26 cellular contexts compared by ENCODE assay signal in the genomic region with DNA sequence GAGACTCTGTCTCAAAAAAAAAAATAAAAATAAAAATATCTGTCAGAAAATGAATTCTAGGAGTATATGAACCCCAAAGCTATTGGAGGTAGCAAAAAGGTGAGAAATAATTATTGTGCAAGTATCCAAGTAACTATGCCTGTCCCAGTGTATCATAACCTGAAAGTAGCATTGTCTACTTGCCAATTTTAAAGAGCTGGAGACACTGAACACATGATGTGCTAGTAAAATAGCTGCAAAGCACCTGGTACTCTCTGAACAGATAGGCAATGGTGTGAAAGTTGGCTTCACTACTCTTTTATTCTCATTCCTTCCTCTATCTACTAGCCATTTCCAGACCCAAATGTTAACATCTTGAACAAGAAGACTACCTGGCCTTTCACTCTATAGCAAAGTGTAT.
DNase-seq lines count a peak whose midpoint lies in the region; ATAC-seq, FAIRE-seq and TF ChIP-seq lines count a peak whose summit lies in the region.
"Had no signal": no experiment of that assay in that cellular context is flagged by ENCODE, and none has a peak within 500 bp of the region (broad histone marks: within the 10 kb centered on the region; RNA-seq: fewer than 3 reads in every experiment).

No MANE protein-coding gene starts in this region.

- H3K27ac Mint-ChIP-seq in activated CD8-positive, alpha-beta T cell treated with anti-CD3 and anti-CD28 coated beads for 36 hours = peak overlapping the region; percentile 52
- H3K27ac Mint-ChIP-seq in activated CD8-positive, alpha-beta T cell treated with anti-CD3 and anti-CD28 coated beads, Interleukin-2, amount 10 ng/mL, durations not matched to agents 7 days and 5 days = no peak overlapping the region
- peak overlapping the region; percentile 87 for H3K27ac Mint-ChIP-seq in CD4-positive, alpha-beta T cell
- peak overlapping the region; percentile 44 to 79 for H3K27ac Mint-ChIP-seq in T-cell
- peak overlapping the region; percentile 63 to 96 (median 86) for H3K27ac Mint-ChIP-seq in naive B cell
- H3K27ac Mint-ChIP-seq: H9, HFFc6, IgD-negative memory B cell had no signal

- H3K27ac ChIP-seq in CD4-positive, alpha-beta T cell (ENCODE audit: low read depth, low read length) = no peak overlapping the region
- H3K27ac ChIP-seq in aorta (ENCODE audit: low read depth in 1 of 2, low read length in 2 of 2) = no peak overlapping the region
- H3K27ac ChIP-seq: 22Rv1; BLaER1 treated with 17β-estradiol and CSF1 and Interleukin-3, amounts not matched to agents 10 nM and 100 nM; GM23248; PC-9; RWPE1 had no signal

- no peak for TF ChIP-seq CTCF in activated CD8-positive, alpha-beta T cell treated with anti-CD3 and anti-CD28 coated beads for 36 hours (IDR thresholded peaks at IDR 0.05)
- no peak for TF ChIP-seq CTCF in CD4-positive, alpha-beta T cell (IDR thresholded peaks at IDR 0.05)
- TF ChIP-seq CTCF in D721Med (IDR thresholded peaks at IDR 0.05; ENCODE audit: insufficient read depth, missing control alignments) = no peak

- intact Hi-C loops in activated CD8-positive, alpha-beta T cell treated with anti-CD3 and anti-CD28 coated beads for 36 hours (cut with micrococcal nuclease) = no loop called here
- intact Hi-C loops in CD4-positive, alpha-beta T cell (cut with DNase I, micrococcal nuclease) = loop anchor here in 1 of 2 experiments (10.0 kb wide), 1 partner anchor 310 kb away; no protein-coding TSS in a partner anchor
- intact Hi-C loops in aorta (cut with DNase I) = no loop called here

- no peaks in the 10 kb centered on the region for H3K9me3 Mint-ChIP-seq in activated CD8-positive, alpha-beta T cell treated with anti-CD3 and anti-CD28 coated beads for 36 hours
- H3K9me3 Mint-ChIP-seq in activated CD8-positive, alpha-beta T cell treated with anti-CD3 and anti-CD28 coated beads, Interleukin-2, amount 10 ng/mL, durations not matched to agents 7 days and 5 days (ENCODE audit: insufficient read depth) = no peaks in the 10 kb centered on the region
- no peaks in the 10 kb centered on the region for H3K9me3 Mint-ChIP-seq in CD4-positive, alpha-beta T cell
- H3K9me3 Mint-ChIP-seq in T-cell (no peaks in the 10 kb centered on the region), naive B cell (no peaks in the 10 kb centered on the region)
- H3K9me3 Mint-ChIP-seq: H9, HFFc6 had no signal

- H3K27me3 Mint-ChIP-seq in activated CD8-positive, alpha-beta T cell treated with anti-CD3 and anti-CD28 coated beads for 36 hours = no peaks in the 10 kb centered on the region
- no peaks in the 10 kb centered on the region for H3K27me3 Mint-ChIP-seq in activated CD8-positive, alpha-beta T cell treated with anti-CD3 and anti-CD28 coated beads, Interleukin-2, amount 10 ng/mL, durations not matched to agents 7 days and 5 days (ENCODE audit: low read depth)
- no peaks in the 10 kb centered on the region for H3K27me3 Mint-ChIP-seq in CD4-positive, alpha-beta T cell
- H3K27me3 Mint-ChIP-seq in T-cell (no peaks in the 10 kb centered on the region), naive B cell (no peaks in the 10 kb centered on the region)

- H3K36me3 ChIP-seq in aorta (ENCODE audit: control insufficient read depth in 1 of 2, insufficient read depth in 2 of 2, low read length in 1 of 2) = no peaks in the 10 kb centered on the region
- H3K36me3 ChIP-seq: BLaER1 treated with 17β-estradiol and CSF1 and Interleukin-3, amounts not matched to agents 10 nM and 100 nM had no signal

- POLR2A ChIA-PET in activated CD8-positive, alpha-beta T cell treated with anti-CD3 and anti-CD28 coated beads for 36 hours (lab: Charles Lee) = interaction anchor here (0.6 to 4.7 kb wide), 5 partner anchors 10 to 114 kb away, joined by 3 to 21 read pairs (median 3); no protein-coding TSS in a partner anchor
- POLR2A ChIA-PET in activated CD8-positive, alpha-beta T cell treated with anti-CD3 and anti-CD28 coated beads, Interleukin-2, amount 10 ng/mL, durations not matched to agents 7 days and 5 days (lab: Charles Lee) = interaction anchor here (1.4 kb wide), 1 partner anchor 10 kb away, joined by 3 read pairs; no protein-coding TSS in a partner anchor
- POLR2A ChIA-PET in CD4-positive, alpha-beta T cell (lab: Charles Lee) = interaction anchor here (1.0 to 1.4 kb wide), 3 partner anchors 9 to 28 kb away, joined by 3 to 5 read pairs (median 3); no protein-coding TSS in a partner anchor
- POLR2A ChIA-PET in T-cell (lab: Charles Lee) = interaction anchor here (0.8 to 1.3 kb wide), 2 partner anchors 15 to 117 kb away, joined by 3 to 4 read pairs; no protein-coding TSS in a partner anchor

- CTCF ChIA-PET in activated CD8-positive, alpha-beta T cell treated with anti-CD3 and anti-CD28 coated beads for 36 hours (lab: Charles Lee) = interaction anchor here (0.7 to 2.4 kb wide), 5 partner anchors 9 to 212 kb away, joined by 3 to 12 read pairs (median 4); no protein-coding TSS in a partner anchor
- CTCF ChIA-PET in activated CD8-positive, alpha-beta T cell treated with anti-CD3 and anti-CD28 coated beads, Interleukin-2, amount 10 ng/mL, durations not matched to agents 7 days and 5 days (lab: Charles Lee) = interaction anchor here (0.6 to 1.3 kb wide), 3 partner anchors 10 to 67 kb away, joined by 3 to 8 read pairs (median 3); no protein-coding TSS in a partner anchor
- CTCF ChIA-PET in CD4-positive, alpha-beta T cell (lab: Charles Lee) = interaction anchor here (0.6 kb wide), 1 partner anchor 8 kb away, joined by 3 read pairs; no protein-coding TSS in a partner anchor
- CTCF ChIA-PET in T-cell (lab: Charles Lee) = interaction anchor here in 1 of 2 donors (1.6 kb wide), 1 partner anchor 23 kb away, joined by 3 read pairs; no protein-coding TSS in a partner anchor

- no peak for DNase-seq in activated CD8-positive, alpha-beta T cell treated with anti-CD3 and anti-CD28 coated beads for 36 hours
- no peak for DNase-seq in activated CD8-positive, alpha-beta T cell treated with anti-CD3 and anti-CD28 coated beads, Interleukin-2, amount 10 ng/mL, durations not matched to agents 7 days and 5 days
- DNase-seq in CD4-positive, alpha-beta T cell = no peak
- DNase-seq in T-cell (no peak), naive B cell (no peak), aorta (no peak), D721Med (ENCODE audit: insufficient read length, low spot score) (no peak)
- no peak for DNase-seq in NK-92 treated with Interleukin-12 subunit alpha and Interleukin-12 subunit beta, amount 100 ng/mL, for 24 hours (lab: John Stamatoyannopoulos, UW)
- DNase-seq: ACHN, DMS79, GM23248, H9, HFFc6, Kasumi-1, NCI-H1694, NCI-H2081, NCI-H2171, NCI-H446, NCI-H526, PC-9, SIG-M5, SK-N-SH had no signal

- no peak overlapping the region for H3K4me3 ChIP-seq in aorta (ENCODE audit: low read length in 2 of 2)
- H3K4me3 ChIP-seq: BLaER1 treated with 17β-estradiol and CSF1 and Interleukin-3, amounts not matched to agents 10 nM and 100 nM; GM23248; PC-9 had no signal

- peaks cover 0 to 3% of the 10 kb centered on the region in 2 donors for H3K4me1 ChIP-seq in aorta (ENCODE audit: control insufficient read depth in 1 of 2, insufficient read depth in 2 of 2, low read length in 2 of 2)
- H3K4me1 ChIP-seq: BLaER1 treated with 17β-estradiol and CSF1 and Interleukin-3, amounts not matched to agents 10 nM and 100 nM had no signal

- no peak for ATAC-seq in activated CD8-positive, alpha-beta T cell treated with anti-CD3 and anti-CD28 coated beads for 36 hours
- ATAC-seq in activated CD8-positive, alpha-beta T cell treated with anti-CD3 and anti-CD28 coated beads, Interleukin-2, amount 10 ng/mL, durations not matched to agents 7 days and 5 days = no peak
- ATAC-seq in CD4-positive, alpha-beta T cell (ENCODE audit: poor library complexity) = no peak
- ATAC-seq in T-cell (replicated peaks in 1 of 4) (no peak), naive B cell (ENCODE audit: low read depth in 2 of 2) (no peak), aorta (ENCODE audit: low FRiP score) (no peak)

- no peak overlapping the region for H3K4me3 Mint-ChIP-seq in activated CD8-positive, alpha-beta T cell treated with anti-CD3 and anti-CD28 coated beads for 36 hours
- no peak overlapping the region for H3K4me3 Mint-ChIP-seq in activated CD8-positive, alpha-beta T cell treated with anti-CD3 and anti-CD28 coated beads, Interleukin-2, amount 10 ng/mL, durations not matched to agents 7 days and 5 days
- no peak overlapping the region for H3K4me3 Mint-ChIP-seq in CD4-positive, alpha-beta T cell
- H3K4me3 Mint-ChIP-seq in T-cell (no peak overlapping the region), naive B cell (peak overlapping the region in 3 of 8 donors; percentile 25 to 41 (median 25))
- H3K4me3 Mint-ChIP-seq: H9, HFFc6, IgD-negative memory B cell had no signal

- H3K27me3 ChIP-seq in CD4-positive, alpha-beta T cell (ENCODE audit: control insufficient read depth, insufficient read depth, low read length) = no peaks in the 10 kb centered on the region
- H3K27me3 ChIP-seq in aorta (ENCODE audit: control insufficient read depth in 1 of 2, insufficient read depth in 2 of 2, low read length in 1 of 2) = no peaks in the 10 kb centered on the region
- H3K27me3 ChIP-seq: BLaER1 treated with 17β-estradiol and CSF1 and Interleukin-3, amounts not matched to agents 10 nM and 100 nM had no signal

- H3K36me3 Mint-ChIP-seq in activated CD8-positive, alpha-beta T cell treated with anti-CD3 and anti-CD28 coated beads for 36 hours (ENCODE audit: low read depth) = peaks cover 22% of the 10 kb centered on the region
- peaks cover 4% of the 10 kb centered on the region for H3K36me3 Mint-ChIP-seq in activated CD8-positive, alpha-beta T cell treated with anti-CD3 and anti-CD28 coated beads, Interleukin-2, amount 10 ng/mL, durations not matched to agents 7 days and 5 days (ENCODE audit: low read depth)
- peaks cover 40% of the 10 kb centered on the region for H3K36me3 Mint-ChIP-seq in CD4-positive, alpha-beta T cell (ENCODE audit: low read depth)
- H3K36me3 Mint-ChIP-seq in T-cell (peaks cover 26% of the 10 kb centered on the region), naive B cell (peaks cover 0 to 7% of the 10 kb centered on the region in 2 donors)
- H3K36me3 Mint-ChIP-seq: IgD-negative memory B cell had no signal

- peaks cover 82% of the 10 kb centered on the region for H3K4me1 Mint-ChIP-seq in activated CD8-positive, alpha-beta T cell treated with anti-CD3 and anti-CD28 coated beads for 36 hours (ENCODE audit: low read depth)
- peaks cover 28% of the 10 kb centered on the region for H3K4me1 Mint-ChIP-seq in activated CD8-positive, alpha-beta T cell treated with anti-CD3 and anti-CD28 coated beads, Interleukin-2, amount 10 ng/mL, durations not matched to agents 7 days and 5 days (ENCODE audit: low read depth)
- H3K4me1 Mint-ChIP-seq in CD4-positive, alpha-beta T cell (ENCODE audit: low read depth) = peaks cover 90% of the 10 kb centered on the region
- H3K4me1 Mint-ChIP-seq in T-cell (peaks cover 85 to 91% (median 90%) of the 10 kb centered on the region in 3 donors), naive B cell (peaks cover 55 to 94% (median 65%) of the 10 kb centered on the region in 3 donors)

- FAIRE-seq in D721Med (lab: Jason Lieb, UNC) = no peak

- no peaks in the 10 kb centered on the region for H3K9me3 ChIP-seq in CD4-positive, alpha-beta T cell (ENCODE audit: control insufficient read depth, low read length)
- no peaks in the 10 kb centered on the region for H3K9me3 ChIP-seq in aorta (ENCODE audit: control insufficient read depth, low read length)
- H3K9me3 ChIP-seq: BLaER1 treated with 17β-estradiol and CSF1 and Interleukin-3, amounts not matched to agents 10 nM and 100 nM; SK-N-SH had no signal
